In genomic region chr3:10834951-10835350, GRCh38 we compare ENCODE assay signal across 1 cellular context.
TF ChIP-seq lines count a peak whose summit lies in the region.

No MANE protein-coding gene starts in this region.

TF ChIP-seq in H1, 55 proteins besides CTCF, POLR2A, EP300 and RAD21:
- TF ChIP-seq JUN (IDR thresholded peaks at IDR 0.05; ENCODE audit: low read depth, low read length), result no peak
- TF ChIP-seq RNF2 (IDR thresholded peaks at IDR 0.05; ENCODE audit: borderline replicate concordance, low read depth, low read length, missing control alignments, poor library complexity, severe bottlenecking), result no peak
- no peak for TF ChIP-seq GTF2F1 (IDR thresholded peaks at IDR 0.05; ENCODE audit: borderline replicate concordance, low read depth, low read length)
- TF ChIP-seq ATF3 (IDR thresholded peaks at IDR 0.05; ENCODE audit: insufficient read depth, low read depth, low read length), result no peak
- TF ChIP-seq SP1 (IDR thresholded peaks at IDR 0.05; ENCODE audit: low read depth, low read length), result no peak
- no peak for TF ChIP-seq CREB1 (IDR thresholded peaks at IDR 0.05)
- no peak for TF ChIP-seq MAFK (IDR thresholded peaks at IDR 0.05; ENCODE audit: low read depth, low read length)
- no peak for TF ChIP-seq HDAC6 (IDR thresholded peaks at IDR 0.05; ENCODE audit: low read depth, low read length)
- no peak for TF ChIP-seq KDM5A (IDR thresholded peaks at IDR 0.05; ENCODE audit: low read length)
- no peak for TF ChIP-seq EZH2 (IDR thresholded peaks at IDR 0.05; ENCODE audit: low read depth, low read length, severe bottlenecking)
